Comparison of ENCODE assay signal across 19 cellular contexts in genomic region chr5:3342271-3343100, GRCh38.
A peak's percentile ranks its signal among the peaks of the same experiment; 100 is the strongest.
DNase-seq lines count a peak whose midpoint lies in the region; ATAC-seq, FAIRE-seq and TF ChIP-seq lines count a peak whose summit lies in the region.
"Had no signal": no experiment of that assay in that cellular context is flagged by ENCODE, and none has a peak within 500 bp of the region (broad histone marks: within the 10 kb centered on the region; RNA-seq: fewer than 3 reads in every experiment).

No MANE protein-coding gene starts in this region.

- H2AFZ ChIP-seq in H1 (ENCODE audit: low read length) = no peak overlapping the region

- no peaks in the 10 kb centered on the region for H3K9me3 ChIP-seq in H1 (ENCODE audit: insufficient read depth in 2 of 2, low read depth in 1 of 2, low read length in 1 of 2)
- H3K9me3 ChIP-seq: A549, Caco-2 had no signal

- FAIRE-seq in H1 (lab: Jason Lieb, UNC) = no peak
- FAIRE-seq: A549, D721Med, HTR-8/SVneo had no signal

- TF ChIP-seq RAD21 in H1 (IDR thresholded peaks at IDR 0.05 in 1 of 2, conservative IDR thresholded peaks at IDR 0.05 in 1 of 2; ENCODE audit: low read depth in 2 of 2, low read length in 2 of 2) = no peak

- no peak overlapping the region for H2BK120ac ChIP-seq in H1 (replicated peaks; ENCODE audit: low read depth, low read length)

- H3K9ac ChIP-seq in H1 (replicated peaks in 1 of 4; ENCODE audit: extremely low read depth in 1 of 4, low read depth in 3 of 4, low read length in 3 of 4) = no peak overlapping the region

- no peaks in the 10 kb centered on the region for H3K79me2 ChIP-seq in H1 (ENCODE audit: control insufficient read depth in 1 of 2, insufficient read depth in 2 of 2, low read length in 2 of 2)

- no peak overlapping the region for H4K5ac ChIP-seq in H1 (ENCODE audit: insufficient read length, low read depth, low read length)

- H3K27ac ChIP-seq in H1 (ENCODE audit: low read depth, low read length) (no peak overlapping the region), caudate nucleus (ENCODE audit: low read depth, low read length) (no peak overlapping the region)
- H3K27ac ChIP-seq: 22Rv1, A549, C4-2B had no signal

- no peak overlapping the region for H2BK12ac ChIP-seq in H1 (ENCODE audit: low read depth, low read length)

- no peaks in the 10 kb centered on the region for H3K23me2 ChIP-seq in H1 (ENCODE audit: low read depth, low read length)

- peak overlapping the region; percentile 40; the same call in 1 of the 2 replicates for H4K8ac ChIP-seq in H1 (ENCODE audit: extremely low read depth, insufficient read depth, low read length)

- no peak overlapping the region for H2BK5ac ChIP-seq in H1 (ENCODE audit: low read depth, low read length)

- H3K4me2 ChIP-seq in H1 (ENCODE audit: insufficient read depth in 1 of 2, low read depth in 2 of 2, low read length in 2 of 2) = no peak overlapping the region
- H3K4me2 ChIP-seq: A549 had no signal

- POLR2A ChIA-PET in H1 (lab: Charles Lee; ENCODE audit: partially characterized antibody) = no interaction called here

- H2BK20ac ChIP-seq in H1 (ENCODE audit: low read length) = no peak overlapping the region

- H4K91ac ChIP-seq in H1 (replicated peaks; ENCODE audit: insufficient read length, low read length) = no peak overlapping the region

- no peak overlapping the region for H3K56ac ChIP-seq in H1 (replicated peaks; ENCODE audit: insufficient read length, low read depth, low read length)

- H3K4me1 ChIP-seq in H1 (replicated peaks in 1 of 4; ENCODE audit: control insufficient read depth in 3 of 4, insufficient read depth in 4 of 4, low read length in 3 of 4) = no peaks in the 10 kb centered on the region; a peak in 1 of 7 replicates
- H3K4me1 ChIP-seq: A549, Caco-2 had no signal

- no peaks in the 10 kb centered on the region for H3K27me3 ChIP-seq in H1 (replicated peaks in 1 of 4; ENCODE audit: control insufficient read depth in 3 of 4, extremely low read depth in 1 of 4, insufficient read depth in 3 of 4, low read length in 3 of 4)

- H3K4me3 ChIP-seq in H1 (ENCODE audit: extremely low read depth in 1 of 4, insufficient read depth in 2 of 4, low read depth in 3 of 4, low read length in 4 of 4) = no peak overlapping the region
- H3K4me3 ChIP-seq: A549 had no signal

- TF ChIP-seq POLR2A in H1 (IDR thresholded peaks at IDR 0.05; ENCODE audit: control extremely low read depth in 1 of 2, low read depth in 2 of 2, low read length in 2 of 2) = no peak

- no peak for TF ChIP-seq EP300 in H1 (IDR thresholded peaks at IDR 0.05; ENCODE audit: borderline replicate concordance in 1 of 2, low read depth in 2 of 2, low read length in 2 of 2)

- H3K4ac ChIP-seq in H1 (replicated peaks; ENCODE audit: insufficient read length, low read depth, low read length) = no peak overlapping the region

- no peak overlapping the region for H2AK5ac ChIP-seq in H1 (ENCODE audit: low read depth, low read length)

- intact Hi-C loops in cardiac septum (cut with DNase I) (no loop called here), Right ventricle myocardium superior (cut with DNase I) (no loop called here), posterior vena cava (cut with DNase I) (no loop called here)

- H2BK15ac ChIP-seq in H1 (ENCODE audit: low read length) = no peak overlapping the region

- CTCF ChIA-PET in H1 (lab: Charles Lee; ENCODE audit: partially characterized antibody) = interaction anchor here (0.6 to 2.5 kb wide), 4 partner anchors 10 to 386 kb away, joined by 3 to 5 read pairs (median 3); no protein-coding TSS in a partner anchor

- H3K23ac ChIP-seq in H1 (ENCODE audit: insufficient read length) = no peak overlapping the region

- WGBS in H1 (ENCODE audit: extremely low coverage in 1 of 2, insufficient coverage in 1 of 2, insufficient read length in 1 of 2, insufficient replicate concordance in 2 of 2, low coverage in 1 of 2, low lambda C conversion rate in 2 of 2, missing lambda C conversion rate in 1 of 2), 2 experiments = 91% methylated on average over 18 of the region's 18 CpGs; no CpG with 5 or more reads in 1 of the 2 experiments

- ATAC-seq in Right ventricle myocardium superior (ENCODE audit: poor library complexity) = no peak
- ATAC-seq: A549 had no signal

- H3K14ac ChIP-seq in H1 (ENCODE audit: insufficient read length) = no peak overlapping the region

- H3K36me3 ChIP-seq in H1 (ENCODE audit: control insufficient read depth in 2 of 4, insufficient read depth in 4 of 4, low read length in 3 of 4) = no peaks in the 10 kb centered on the region

- TF ChIP-seq CTCF in H1 (IDR thresholded peaks at IDR 0.05; ENCODE audit: control extremely low read depth in 1 of 3, insufficient read depth in 1 of 3, low read depth in 1 of 3, low read length in 3 of 3) = no peak

- no peaks in the 10 kb centered on the region; the same call in 1 of the 2 replicates for H3K79me1 ChIP-seq in H1 (ENCODE audit: low read depth, low read length)

- H3K18ac ChIP-seq in H1 (ENCODE audit: extremely low read depth, low read length) = no peak overlapping the region

- H4K20me1 ChIP-seq in H1 (replicated peaks in 1 of 2; ENCODE audit: control insufficient read depth in 1 of 2, insufficient read depth in 2 of 2, low read length in 2 of 2) = no peaks in the 10 kb centered on the region

- DNase-seq in cardiac septum (ENCODE audit: low spot score) (peak; percentile 71), Right ventricle myocardium superior (no peak), H1 (ENCODE audit: low read depth in 1 of 2, low spot score in 2 of 2) (no peak), posterior vena cava (ENCODE audit: low spot score) (peak; percentile 77), LoVo (ENCODE audit: low spot score) (no peak), caudate nucleus (lab: John Stamatoyannopoulos, UW) (no peak), DMS53 treated with DMSO at 0.1 percent for 48 hours (lab: John Stamatoyannopoulos, UW; ENCODE audit: unreplicated experiment) (no peak)
- DNase-seq: AML-193; Caco-2; CD4-positive, alpha-beta T cell; DMS79; GF-D8; GOT3; H9 had no signal

TF ChIP-seq in H1, 55 proteins besides CTCF, POLR2A, EP300 and RAD21:
- TF ChIP-seq SP2 (IDR thresholded peaks at IDR 0.05; ENCODE audit: low read length) = no peak
- TF ChIP-seq SAP30 (IDR thresholded peaks at IDR 0.05; ENCODE audit: insufficient read depth, insufficient replicate concordance, low read length) = no peak
- no peak for TF ChIP-seq RBBP5 (IDR thresholded peaks at IDR 0.05; ENCODE audit: borderline replicate concordance, low read depth, low read length)
- TF ChIP-seq TAF7 (optimal IDR thresholded peaks at IDR 0.05; ENCODE audit: borderline replicate concordance, low read depth, low read length) = no peak
- no peak for TF ChIP-seq BACH1 (IDR thresholded peaks at IDR 0.05; ENCODE audit: low read length)
- no peak for TF ChIP-seq TAF1 (IDR thresholded peaks at IDR 0.05; ENCODE audit: low read depth, low read length)
- TF ChIP-seq SIRT6 (IDR thresholded peaks at IDR 0.05; ENCODE audit: low read length) = no peak
- TF ChIP-seq HDAC6 (IDR thresholded peaks at IDR 0.05; ENCODE audit: low read depth, low read length) = no peak
- no peak for TF ChIP-seq SP1 (IDR thresholded peaks at IDR 0.05; ENCODE audit: low read depth, low read length)
- no peak for TF ChIP-seq CEBPB (IDR thresholded peaks at IDR 0.05; ENCODE audit: low read depth, low read length)
- TF ChIP-seq RFX5 (IDR thresholded peaks at IDR 0.05; ENCODE audit: borderline replicate concordance, low read depth, low read length) = no peak

Comparison
In these comparisons a context has a peak if more than half of its experiments do, and no peak if none do; other contexts are left out.
1. DNase-seq: peak in cardiac septum (single experiment) and posterior vena cava (single experiment); none in Right ventricle myocardium superior (single experiment), H1 (0 of 2), LoVo (single experiment), caudate nucleus (0 of 61) and DMS53 treated with DMSO at 0.1 percent for 48 hours (single experiment).